ENCODE assay signal across 1 cellular context in genomic region chr4:152535236-152535902, GRCh38.
TF ChIP-seq lines count a peak whose summit lies in the region.

No MANE protein-coding gene starts in this region.

TF ChIP-seq in HepG2, 621 proteins besides CTCF, POLR2A, EP300 and RAD21 (continued from another document):
- TF ChIP-seq FOXO4 (CRISPR knock-in tag; conservative IDR thresholded peaks at IDR 0.05) (0 out of 2 replicates have a peak, but pooled peaks have one; percentile 36), ZNF552 (CRISPR knock-in tag; IDR thresholded peaks at IDR 0.05; ENCODE audit: borderline replicate concordance) (no peak), HNRNPK (IDR thresholded peaks at IDR 0.05; ENCODE audit: low read depth, low read length, poor library complexity, severe bottlenecking) (peak; percentile 54), DNMT1 (CRISPR knock-in tag; IDR thresholded peaks at IDR 0.05) (peak; percentile 8; the same call in 1 of the 2 replicates), ZNF326 (CRISPR knock-in tag; IDR thresholded peaks at IDR 0.05; ENCODE audit: borderline replicate concordance) (no peak), ZNF431 (CRISPR knock-in tag; IDR thresholded peaks at IDR 0.05; ENCODE audit: borderline replicate concordance, low read depth) (peak; percentile 27; the same call in 1 of the 2 replicates), MED8 (CRISPR knock-in tag; IDR thresholded peaks at IDR 0.05; ENCODE audit: insufficient replicate concordance) (peak; percentile 9), TARDBP (CRISPR knock-in tag; IDR thresholded peaks at IDR 0.05) (no peak), TAF15 (IDR thresholded peaks at IDR 0.05; ENCODE audit: low read depth, low read length, poor library complexity, severe bottlenecking) (peak; percentile 3), ZNF749 (CRISPR knock-in tag; IDR thresholded peaks at IDR 0.05; ENCODE audit: borderline replicate concordance) (0 out of 2 replicates have a peak, but pooled peaks have one; percentile 23), PATZ1 (CRISPR knock-in tag; IDR thresholded peaks at IDR 0.05) (peak; percentile 8; the same call in 1 of the 2 replicates)
